ENCODE assay signal across 14 cellular contexts in the genomic region with DNA sequence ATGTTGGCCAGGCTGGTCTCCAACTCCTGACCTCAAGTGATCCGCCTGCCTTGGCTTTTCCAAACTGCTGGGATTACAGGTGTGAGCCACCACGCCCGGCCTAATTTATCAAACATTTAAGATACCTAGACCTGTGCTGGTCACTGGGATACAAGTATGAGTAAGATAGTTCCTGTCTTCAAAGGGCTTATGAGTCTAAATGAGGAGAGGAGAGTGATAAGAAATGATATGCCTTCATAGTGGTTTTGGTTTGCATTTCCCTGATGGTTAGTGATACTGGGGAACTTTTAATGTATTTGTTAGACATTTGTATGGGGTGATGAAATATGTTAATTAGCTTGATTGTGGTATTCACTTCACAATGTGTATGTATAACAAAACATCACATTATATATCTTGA.
"Had no signal": no experiment of that assay in that cellular context is flagged by ENCODE, and none has a peak within 500 bp of the region (broad histone marks: within the 10 kb centered on the region; RNA-seq: fewer than 3 reads in every experiment).

No MANE protein-coding gene starts in this region.

- H3K36me3 ChIP-seq: prostate gland had no signal

- H3K27me3 Mint-ChIP-seq: T-cell had no signal

- H3K4me3 Mint-ChIP-seq: T-cell had no signal

- DNase-seq: activated CD4-positive, alpha-beta T cell treated with anti-CD3 and anti-CD28 coated beads for 4 hours; activated effector memory CD4-positive, alpha-beta T cell treated with anti-CD3 and anti-CD28 coated beads, Interleukin-2, amount 50 U/mL, for 16 hours; aorta; dermis blood vessel endothelial cell; left colon; lower lobe of right lung; right lobe of liver; T-cell; tibial artery had no signal

- H3K9me3 Mint-ChIP-seq: T-cell had no signal

- H3K27ac ChIP-seq: lower lobe of right lung, prostate gland, right lobe of liver, tibial artery, vagina, VCaP had no signal

- ATAC-seq: esophagus mucosa, left colon, lower lobe of right lung, right lobe of liver, T-cell had no signal

- H3K27me3 ChIP-seq: right lobe of liver, tibial artery, vagina had no signal

- H3K4me3 ChIP-seq: lower lobe of right lung, prostate gland, right lobe of liver, SK-N-MC, tibial artery, vagina had no signal

- H3K9me3 ChIP-seq: lower lobe of right lung, prostate gland, right lobe of liver, tibial artery, vagina had no signal

- H3K4me1 ChIP-seq: prostate gland had no signal
